1 cellular context compared by ENCODE assay signal in the genomic region with DNA sequence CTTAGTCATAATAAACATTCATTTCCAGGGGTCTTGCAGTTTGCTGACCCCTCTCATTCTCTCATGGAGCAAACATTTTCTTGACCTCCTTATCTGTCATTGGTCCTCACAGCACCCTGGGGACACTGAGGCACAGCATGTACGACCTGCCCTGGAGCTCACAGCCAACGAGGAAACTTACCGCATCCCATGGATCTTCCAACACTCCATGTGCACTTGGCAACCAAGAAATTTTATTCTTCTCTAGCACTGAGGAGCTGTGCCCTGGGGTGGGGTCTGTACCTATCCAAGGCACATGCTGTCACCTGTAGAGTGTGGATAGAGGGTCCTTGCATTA.
TF ChIP-seq lines count a peak whose summit lies in the region.

No MANE protein-coding gene starts in this region.

TF ChIP-seq in GM12878, 131 proteins besides CTCF, POLR2A, EP300 and RAD21:
- TF ChIP-seq, protein P1, sequence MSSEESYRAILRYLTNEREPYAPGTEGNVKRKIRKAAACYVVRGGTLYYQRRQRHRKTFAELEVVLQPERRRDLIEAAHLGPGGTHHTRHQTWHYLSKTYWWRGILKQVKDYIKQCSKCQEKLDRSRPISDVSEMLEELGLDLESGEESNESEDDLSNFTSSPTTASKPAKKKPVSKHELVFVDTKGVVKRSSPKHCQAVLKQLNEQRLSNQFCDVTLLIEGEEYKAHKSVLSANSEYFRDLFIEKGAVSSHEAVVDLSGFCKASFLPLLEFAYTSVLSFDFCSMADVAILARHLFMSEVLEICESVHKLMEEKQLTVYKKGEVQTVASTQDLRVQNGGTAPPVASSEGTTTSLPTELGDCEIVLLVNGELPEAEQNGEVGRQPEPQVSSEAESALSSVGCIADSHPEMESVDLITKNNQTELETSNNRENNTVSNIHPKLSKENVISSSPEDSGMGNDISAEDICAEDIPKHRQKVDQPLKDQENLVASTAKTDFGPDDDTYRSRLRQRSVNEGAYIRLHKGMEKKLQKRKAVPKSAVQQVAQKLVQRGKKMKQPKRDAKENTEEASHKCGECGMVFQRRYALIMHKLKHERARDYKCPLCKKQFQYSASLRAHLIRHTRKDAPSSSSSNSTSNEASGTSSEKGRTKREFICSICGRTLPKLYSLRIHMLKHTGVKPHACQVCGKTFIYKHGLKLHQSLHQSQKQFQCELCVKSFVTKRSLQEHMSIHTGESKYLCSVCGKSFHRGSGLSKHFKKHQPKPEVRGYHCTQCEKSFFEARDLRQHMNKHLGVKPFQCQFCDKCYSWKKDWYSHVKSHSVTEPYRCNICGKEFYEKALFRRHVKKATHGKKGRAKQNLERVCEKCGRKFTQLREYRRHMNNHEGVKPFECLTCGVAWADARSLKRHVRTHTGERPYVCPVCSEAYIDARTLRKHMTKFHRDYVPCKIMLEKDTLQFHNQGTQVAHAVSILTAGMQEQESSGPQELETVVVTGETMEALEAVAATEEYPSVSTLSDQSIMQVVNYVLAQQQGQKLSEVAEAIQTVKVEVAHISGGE (CRISPR knock-in tag; IDR thresholded peaks at IDR 0.05) = no peak
- TF ChIP-seq POU2F2 (IDR thresholded peaks at IDR 0.05; ENCODE audit: borderline replicate concordance, low read depth, low read length) = no peak
- no peak for TF ChIP-seq ZBED1 (IDR thresholded peaks at IDR 0.05; ENCODE audit: borderline replicate concordance)
- TF ChIP-seq, protein P2, sequence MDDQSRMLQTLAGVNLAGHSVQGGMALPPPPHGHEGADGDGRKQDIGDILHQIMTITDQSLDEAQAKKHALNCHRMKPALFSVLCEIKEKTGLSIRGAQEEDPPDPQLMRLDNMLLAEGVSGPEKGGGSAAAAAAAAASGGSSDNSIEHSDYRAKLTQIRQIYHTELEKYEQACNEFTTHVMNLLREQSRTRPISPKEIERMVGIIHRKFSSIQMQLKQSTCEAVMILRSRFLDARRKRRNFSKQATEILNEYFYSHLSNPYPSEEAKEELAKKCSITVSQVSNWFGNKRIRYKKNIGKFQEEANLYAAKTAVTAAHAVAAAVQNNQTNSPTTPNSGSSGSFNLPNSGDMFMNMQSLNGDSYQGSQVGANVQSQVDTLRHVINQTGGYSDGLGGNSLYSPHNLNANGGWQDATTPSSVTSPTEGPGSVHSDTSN (IDR thresholded peaks at IDR 0.05; ENCODE audit: insufficient replicate concordance, low read depth, low read length) = no peak
- TF ChIP-seq, protein P3, sequence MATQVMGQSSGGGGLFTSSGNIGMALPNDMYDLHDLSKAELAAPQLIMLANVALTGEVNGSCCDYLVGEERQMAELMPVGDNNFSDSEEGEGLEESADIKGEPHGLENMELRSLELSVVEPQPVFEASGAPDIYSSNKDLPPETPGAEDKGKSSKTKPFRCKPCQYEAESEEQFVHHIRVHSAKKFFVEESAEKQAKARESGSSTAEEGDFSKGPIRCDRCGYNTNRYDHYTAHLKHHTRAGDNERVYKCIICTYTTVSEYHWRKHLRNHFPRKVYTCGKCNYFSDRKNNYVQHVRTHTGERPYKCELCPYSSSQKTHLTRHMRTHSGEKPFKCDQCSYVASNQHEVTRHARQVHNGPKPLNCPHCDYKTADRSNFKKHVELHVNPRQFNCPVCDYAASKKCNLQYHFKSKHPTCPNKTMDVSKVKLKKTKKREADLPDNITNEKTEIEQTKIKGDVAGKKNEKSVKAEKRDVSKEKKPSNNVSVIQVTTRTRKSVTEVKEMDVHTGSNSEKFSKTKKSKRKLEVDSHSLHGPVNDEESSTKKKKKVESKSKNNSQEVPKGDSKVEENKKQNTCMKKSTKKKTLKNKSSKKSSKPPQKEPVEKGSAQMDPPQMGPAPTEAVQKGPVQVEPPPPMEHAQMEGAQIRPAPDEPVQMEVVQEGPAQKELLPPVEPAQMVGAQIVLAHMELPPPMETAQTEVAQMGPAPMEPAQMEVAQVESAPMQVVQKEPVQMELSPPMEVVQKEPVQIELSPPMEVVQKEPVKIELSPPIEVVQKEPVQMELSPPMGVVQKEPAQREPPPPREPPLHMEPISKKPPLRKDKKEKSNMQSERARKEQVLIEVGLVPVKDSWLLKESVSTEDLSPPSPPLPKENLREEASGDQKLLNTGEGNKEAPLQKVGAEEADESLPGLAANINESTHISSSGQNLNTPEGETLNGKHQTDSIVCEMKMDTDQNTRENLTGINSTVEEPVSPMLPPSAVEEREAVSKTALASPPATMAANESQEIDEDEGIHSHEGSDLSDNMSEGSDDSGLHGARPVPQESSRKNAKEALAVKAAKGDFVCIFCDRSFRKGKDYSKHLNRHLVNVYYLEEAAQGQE (IDR thresholded peaks at IDR 0.05; ENCODE audit: low read depth, low read length) = no peak
- no peak for TF ChIP-seq MTA2 (IDR thresholded peaks at IDR 0.05; ENCODE audit: low read depth)
- TF ChIP-seq MYB (IDR thresholded peaks at IDR 0.05; ENCODE audit: borderline replicate concordance, low read depth, low read length) = no peak
- TF ChIP-seq, protein P4, sequence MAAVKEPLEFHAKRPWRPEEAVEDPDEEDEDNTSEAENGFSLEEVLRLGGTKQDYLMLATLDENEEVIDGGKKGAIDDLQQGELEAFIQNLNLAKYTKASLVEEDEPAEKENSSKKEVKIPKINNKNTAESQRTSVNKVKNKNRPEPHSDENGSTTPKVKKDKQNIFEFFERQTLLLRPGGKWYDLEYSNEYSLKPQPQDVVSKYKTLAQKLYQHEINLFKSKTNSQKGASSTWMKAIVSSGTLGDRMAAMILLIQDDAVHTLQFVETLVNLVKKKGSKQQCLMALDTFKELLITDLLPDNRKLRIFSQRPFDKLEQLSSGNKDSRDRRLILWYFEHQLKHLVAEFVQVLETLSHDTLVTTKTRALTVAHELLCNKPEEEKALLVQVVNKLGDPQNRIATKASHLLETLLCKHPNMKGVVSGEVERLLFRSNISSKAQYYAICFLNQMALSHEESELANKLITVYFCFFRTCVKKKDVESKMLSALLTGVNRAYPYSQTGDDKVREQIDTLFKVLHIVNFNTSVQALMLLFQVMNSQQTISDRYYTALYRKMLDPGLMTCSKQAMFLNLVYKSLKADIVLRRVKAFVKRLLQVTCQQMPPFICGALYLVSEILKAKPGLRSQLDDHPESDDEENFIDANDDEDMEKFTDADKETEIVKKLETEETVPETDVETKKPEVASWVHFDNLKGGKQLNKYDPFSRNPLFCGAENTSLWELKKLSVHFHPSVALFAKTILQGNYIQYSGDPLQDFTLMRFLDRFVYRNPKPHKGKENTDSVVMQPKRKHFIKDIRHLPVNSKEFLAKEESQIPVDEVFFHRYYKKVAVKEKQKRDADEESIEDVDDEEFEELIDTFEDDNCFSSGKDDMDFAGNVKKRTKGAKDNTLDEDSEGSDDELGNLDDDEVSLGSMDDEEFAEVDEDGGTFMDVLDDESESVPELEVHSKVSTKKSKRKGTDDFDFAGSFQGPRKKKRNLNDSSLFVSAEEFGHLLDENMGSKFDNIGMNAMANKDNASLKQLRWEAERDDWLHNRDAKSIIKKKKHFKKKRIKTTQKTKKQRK (IDR thresholded peaks at IDR 0.05; ENCODE audit: low read depth, low read length) = no peak
- TF ChIP-seq, protein P5, sequence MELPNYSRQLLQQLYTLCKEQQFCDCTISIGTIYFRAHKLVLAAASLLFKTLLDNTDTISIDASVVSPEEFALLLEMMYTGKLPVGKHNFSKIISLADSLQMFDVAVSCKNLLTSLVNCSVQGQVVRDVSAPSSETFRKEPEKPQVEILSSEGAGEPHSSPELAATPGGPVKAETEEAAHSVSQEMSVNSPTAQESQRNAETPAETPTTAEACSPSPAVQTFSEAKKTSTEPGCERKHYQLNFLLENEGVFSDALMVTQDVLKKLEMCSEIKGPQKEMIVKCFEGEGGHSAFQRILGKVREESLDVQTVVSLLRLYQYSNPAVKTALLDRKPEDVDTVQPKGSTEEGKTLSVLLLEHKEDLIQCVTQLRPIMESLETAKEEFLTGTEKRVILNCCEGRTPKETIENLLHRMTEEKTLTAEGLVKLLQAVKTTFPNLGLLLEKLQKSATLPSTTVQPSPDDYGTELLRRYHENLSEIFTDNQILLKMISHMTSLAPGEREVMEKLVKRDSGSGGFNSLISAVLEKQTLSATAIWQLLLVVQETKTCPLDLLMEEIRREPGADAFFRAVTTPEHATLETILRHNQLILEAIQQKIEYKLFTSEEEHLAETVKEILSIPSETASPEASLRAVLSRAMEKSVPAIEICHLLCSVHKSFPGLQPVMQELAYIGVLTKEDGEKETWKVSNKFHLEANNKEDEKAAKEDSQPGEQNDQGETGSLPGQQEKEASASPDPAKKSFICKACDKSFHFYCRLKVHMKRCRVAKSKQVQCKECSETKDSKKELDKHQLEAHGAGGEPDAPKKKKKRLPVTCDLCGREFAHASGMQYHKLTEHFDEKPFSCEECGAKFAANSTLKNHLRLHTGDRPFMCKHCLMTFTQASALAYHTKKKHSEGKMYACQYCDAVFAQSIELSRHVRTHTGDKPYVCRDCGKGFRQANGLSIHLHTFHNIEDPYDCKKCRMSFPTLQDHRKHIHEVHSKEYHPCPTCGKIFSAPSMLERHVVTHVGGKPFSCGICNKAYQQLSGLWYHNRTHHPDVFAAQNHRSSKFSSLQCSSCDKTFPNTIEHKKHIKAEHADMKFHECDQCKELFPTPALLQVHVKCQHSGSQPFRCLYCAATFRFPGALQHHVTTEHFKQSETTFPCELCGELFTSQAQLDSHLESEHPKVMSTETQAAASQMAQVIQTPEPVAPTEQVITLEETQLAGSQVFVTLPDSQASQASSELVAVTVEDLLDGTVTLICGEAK (IDR thresholded peaks at IDR 0.05; ENCODE audit: borderline replicate concordance) = no peak
- TF ChIP-seq, protein P6, sequence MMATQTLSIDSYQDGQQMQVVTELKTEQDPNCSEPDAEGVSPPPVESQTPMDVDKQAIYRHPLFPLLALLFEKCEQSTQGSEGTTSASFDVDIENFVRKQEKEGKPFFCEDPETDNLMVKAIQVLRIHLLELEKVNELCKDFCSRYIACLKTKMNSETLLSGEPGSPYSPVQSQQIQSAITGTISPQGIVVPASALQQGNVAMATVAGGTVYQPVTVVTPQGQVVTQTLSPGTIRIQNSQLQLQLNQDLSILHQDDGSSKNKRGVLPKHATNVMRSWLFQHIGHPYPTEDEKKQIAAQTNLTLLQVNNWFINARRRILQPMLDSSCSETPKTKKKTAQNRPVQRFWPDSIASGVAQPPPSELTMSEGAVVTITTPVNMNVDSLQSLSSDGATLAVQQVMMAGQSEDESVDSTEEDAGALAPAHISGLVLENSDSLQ (IDR thresholded peaks at IDR 0.05) = no peak
- no peak for TF ChIP-seq BACH1 (IDR thresholded peaks at IDR 0.05; ENCODE audit: borderline replicate concordance)
- TF ChIP-seq, protein P7, sequence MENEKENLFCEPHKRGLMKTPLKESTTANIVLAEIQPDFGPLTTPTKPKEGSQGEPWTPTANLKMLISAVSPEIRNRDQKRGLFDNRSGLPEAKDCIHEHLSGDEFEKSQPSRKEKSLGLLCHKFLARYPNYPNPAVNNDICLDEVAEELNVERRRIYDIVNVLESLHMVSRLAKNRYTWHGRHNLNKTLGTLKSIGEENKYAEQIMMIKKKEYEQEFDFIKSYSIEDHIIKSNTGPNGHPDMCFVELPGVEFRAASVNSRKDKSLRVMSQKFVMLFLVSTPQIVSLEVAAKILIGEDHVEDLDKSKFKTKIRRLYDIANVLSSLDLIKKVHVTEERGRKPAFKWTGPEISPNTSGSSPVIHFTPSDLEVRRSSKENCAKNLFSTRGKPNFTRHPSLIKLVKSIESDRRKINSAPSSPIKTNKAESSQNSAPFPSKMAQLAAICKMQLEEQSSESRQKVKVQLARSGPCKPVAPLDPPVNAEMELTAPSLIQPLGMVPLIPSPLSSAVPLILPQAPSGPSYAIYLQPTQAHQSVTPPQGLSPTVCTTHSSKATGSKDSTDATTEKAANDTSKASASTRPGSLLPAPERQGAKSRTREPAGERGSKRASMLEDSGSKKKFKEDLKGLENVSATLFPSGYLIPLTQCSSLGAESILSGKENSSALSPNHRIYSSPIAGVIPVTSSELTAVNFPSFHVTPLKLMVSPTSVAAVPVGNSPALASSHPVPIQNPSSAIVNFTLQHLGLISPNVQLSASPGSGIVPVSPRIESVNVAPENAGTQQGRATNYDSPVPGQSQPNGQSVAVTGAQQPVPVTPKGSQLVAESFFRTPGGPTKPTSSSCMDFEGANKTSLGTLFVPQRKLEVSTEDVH (IDR thresholded peaks at IDR 0.05; ENCODE audit: low read depth, partially characterized antibody) = no peak
- TF ChIP-seq ATF7 (IDR thresholded peaks at IDR 0.05; ENCODE audit: low read depth) = no peak
